1 cellular context compared by ENCODE assay signal in genomic region chr2:237680702-237681478, GRCh38.
TF ChIP-seq lines count a peak whose summit lies in the region.

No MANE protein-coding gene starts in this region.

TF ChIP-seq in HepG2, 621 proteins besides CTCF, POLR2A, EP300 and RAD21 (continued from another document and continues in another):
- TF ChIP-seq ARID4A (CRISPR knock-in tag; IDR thresholded peaks at IDR 0.05; ENCODE audit: borderline replicate concordance): peak; percentile 41; the same call in 1 of the 2 replicates
- TF ChIP-seq SOX5 (CRISPR knock-in tag; IDR thresholded peaks at IDR 0.05; ENCODE audit: borderline replicate concordance): peak; percentile 86
- TF ChIP-seq ZNF230 (CRISPR knock-in tag; IDR thresholded peaks at IDR 0.05): 0 out of 2 replicates have a peak, but pooled peaks have one; percentile 16
- TF ChIP-seq ZBTB49 (CRISPR knock-in tag; IDR thresholded peaks at IDR 0.05; ENCODE audit: borderline replicate concordance): no peak
- 0 out of 2 replicates have a peak, but pooled peaks have one; percentile 63 for TF ChIP-seq ZNF503 (CRISPR knock-in tag; IDR thresholded peaks at IDR 0.05)
- peak; percentile 87 for TF ChIP-seq SAP130 (CRISPR knock-in tag; IDR thresholded peaks at IDR 0.05; ENCODE audit: low read depth)
- peak; percentile 80 for TF ChIP-seq TEAD3 (CRISPR knock-in tag; optimal IDR thresholded peaks at IDR 0.05; ENCODE audit: borderline replicate concordance)
- TF ChIP-seq NCOA2 (CRISPR knock-in tag; IDR thresholded peaks at IDR 0.05): peak; percentile 43; the same call in 1 of the 2 replicates
- no peak for TF ChIP-seq YY1 (IDR thresholded peaks at IDR 0.05; ENCODE audit: insufficient read depth, insufficient replicate concordance, low read depth, low read length)
- TF ChIP-seq ZNF687 (CRISPR knock-in tag; IDR thresholded peaks at IDR 0.05): no peak; the same call in 1 of the 2 replicates
- TF ChIP-seq NFIC (IDR thresholded peaks at IDR 0.05; ENCODE audit: low read length): peak; percentile 80
- TF ChIP-seq PCBP2 (optimal IDR thresholded peaks at IDR 0.05; ENCODE audit: low read depth, low read length, poor library complexity, severe bottlenecking): no peak
- peak; percentile 63; the same call in 1 of the 2 replicates for TF ChIP-seq ZGPAT (CRISPR knock-in tag; IDR thresholded peaks at IDR 0.05)
- no peak for TF ChIP-seq FOXA1 (IDR thresholded peaks at IDR 0.05)
- peak; percentile 73 for TF ChIP-seq FOXA1 (CRISPR knock-in tag; IDR thresholded peaks at IDR 0.05)
- peak; percentile 32; the same call in 1 of the 2 replicates for TF ChIP-seq PPARG (CRISPR knock-in tag; conservative IDR thresholded peaks at IDR 0.05)
- TF ChIP-seq FOXO1 (CRISPR knock-in tag; IDR thresholded peaks at IDR 0.05): peak; percentile 71; the same call in 1 of the 2 replicates
- TF ChIP-seq ZMYM3 (CRISPR knock-in tag; IDR thresholded peaks at IDR 0.05): peak; percentile 66; the same call in 1 of the 2 replicates
- no peak for TF ChIP-seq DBP (CRISPR knock-in tag; IDR thresholded peaks at IDR 0.05; ENCODE audit: not compliant biosample characterization)
- no peak for TF ChIP-seq BRF2 (CRISPR knock-in tag; IDR thresholded peaks at IDR 0.05)
- peak; percentile 50; the same call in 1 of the 2 replicates for TF ChIP-seq THRA (CRISPR knock-in tag; IDR thresholded peaks at IDR 0.05; ENCODE audit: borderline replicate concordance)
- TF ChIP-seq TFAP4 (IDR thresholded peaks at IDR 0.05; ENCODE audit: borderline replicate concordance, low read depth): no peak
- TF ChIP-seq ZKSCAN1 (IDR thresholded peaks at IDR 0.05; ENCODE audit: low read length): no peak
- TF ChIP-seq SMAD3 (CRISPR knock-in tag; IDR thresholded peaks at IDR 0.05): no peak
- TF ChIP-seq TBX3 (IDR thresholded peaks at IDR 0.05; ENCODE audit: borderline replicate concordance): 0 out of 2 replicates have a peak, but pooled peaks have one; percentile 24
- peak; percentile 59; the same call in 1 of the 2 replicates for TF ChIP-seq CREM (IDR thresholded peaks at IDR 0.05)
- TF ChIP-seq CREM (CRISPR knock-in tag; IDR thresholded peaks at IDR 0.05): no peak
- TF ChIP-seq BRD4 (CRISPR knock-in tag; IDR thresholded peaks at IDR 0.05): no peak
- peak; percentile 68; the same call in 1 of the 2 replicates for TF ChIP-seq ZKSCAN8 (CRISPR knock-in tag; IDR thresholded peaks at IDR 0.05; ENCODE audit: borderline replicate concordance)
- TF ChIP-seq IRF2 (CRISPR knock-in tag; IDR thresholded peaks at IDR 0.05): peak; percentile 81; the same call in 1 of the 2 replicates
- TF ChIP-seq ZNF101 (CRISPR knock-in tag; IDR thresholded peaks at IDR 0.05; ENCODE audit: borderline replicate concordance, low read depth): no peak
- TF ChIP-seq ZNF292 (CRISPR knock-in tag; IDR thresholded peaks at IDR 0.05; ENCODE audit: borderline replicate concordance, low read depth): peak; percentile 60
- peak; percentile 59 for TF ChIP-seq ZSCAN25 (CRISPR knock-in tag; IDR thresholded peaks at IDR 0.05)
